17 cellular contexts compared by ENCODE assay signal in genomic region chr2:211744379-211744778, GRCh38.
"Had no signal": no experiment of that assay in that cellular context is flagged by ENCODE, and none has a peak within 500 bp of the region (broad histone marks: within the 10 kb centered on the region; RNA-seq: fewer than 3 reads in every experiment).

No MANE protein-coding gene starts in this region.

- H3K4me3 ChIP-seq: heart right ventricle, psoas muscle, sigmoid colon, suprapubic skin had no signal

- H3K27ac ChIP-seq: heart right ventricle, psoas muscle, sigmoid colon, suprapubic skin had no signal

- DNase-seq: activated CD4-positive, alpha-beta memory T cell treated with anti-CD3 and anti-CD28 coated beads for 36 hours; activated CD4-positive, alpha-beta T cell treated with anti-CD3 and anti-CD28 coated beads for 1 hour; activated gamma-delta T cell; activated naive CD8-positive, alpha-beta T cell treated with anti-CD3 and anti-CD28 coated beads, Interleukin-2, amount 10 ng/mL, durations not matched to agents 7 days and 5 days; activated T-cell treated with anti-CD3 and anti-CD28 coated beads, Interleukin-2, amount 50 U/mL, for 48 hours; aorta; foreskin melanocyte; heart right ventricle; left ventricle myocardium superior; occipital lobe; psoas muscle; sigmoid colon; stimulated activated CD4-positive, alpha-beta T cell treated with anti-CD3 and anti-CD28 coated beads, Interleukin-12 subunit alpha, Interleukin-12 subunit beta, amount 100 ng/mL, for 4 hours; stimulated activated naive CD4-positive, alpha-beta T cell; SW 1271; T-helper 9 cell had no signal

- ATAC-seq: heart right ventricle, left ventricle myocardium superior, psoas muscle had no signal

- H3K4me1 ChIP-seq: psoas muscle, sigmoid colon, suprapubic skin had no signal

- H3K27me3 ChIP-seq: heart right ventricle, sigmoid colon, suprapubic skin had no signal

- H3K36me3 ChIP-seq: heart right ventricle, sigmoid colon, suprapubic skin had no signal

- H3K9me3 ChIP-seq: heart right ventricle, psoas muscle, sigmoid colon, suprapubic skin had no signal
